In genomic region chr6:50956014-50956413, GRCh38 we compare ENCODE assay signal across 37 cellular contexts.
DNase-seq lines count a peak whose midpoint lies in the region; ATAC-seq, FAIRE-seq and TF ChIP-seq lines count a peak whose summit lies in the region.
"Had no signal": no experiment of that assay in that cellular context is flagged by ENCODE, and none has a peak within 500 bp of the region (broad histone marks: within the 10 kb centered on the region; RNA-seq: fewer than 3 reads in every experiment).

No MANE protein-coding gene starts in this region.

- DNase-seq in OCI-M1 (lab: John Stamatoyannopoulos, UW) (peak; percentile 38), K562 (ENCODE audit: extremely low read depth in 1 of 4, low spot score in 3 of 4) (peak in 2 of 4 experiments; percentile 29 to 52), neural progenitor cell (ENCODE audit: low spot score) (no peak), NCI-H1092 (lab: John Stamatoyannopoulos, UW) (no peak)
- no peak for DNase-seq in stimulated activated naive CD8-positive, alpha-beta T cell treated with anti-CD3 and anti-CD28 coated beads, Interleukin-15, Interleukin-2, amounts not matched to agents 100 U/mL and 50 U/mL, for 24 hours
- DNase-seq: 8988T; ACHN; AML-193; BE2C; C1 segment of cervical spinal cord; Caco-2; Calu3; CD4-positive, alpha-beta memory T cell; CD4-positive, alpha-beta T cell; CD4-positive, CD25-positive, alpha-beta regulatory T cell; CD8-positive, alpha-beta memory T cell; CD8-positive, alpha-beta T cell; COR-L47; DMS 273 treated with DMSO at 0.1 percent for 48 hours; DMS153; DMS53; DMS79; DMS79 treated with DMSO at 0.1 percent for 48 hours; DND-41; EL had no signal

- in situ Hi-C loops in K562 (cut with MboI) = no loop called here

- no peaks in the 10 kb centered on the region for H3K27me3 Mint-ChIP-seq in neural progenitor cell (ENCODE audit: insufficient read depth, low read depth)
- H3K27me3 Mint-ChIP-seq: B cell; CD4-positive, alpha-beta memory T cell; CD4-positive, alpha-beta T cell; CD4-positive, CD25-positive, alpha-beta regulatory T cell; CD8-positive, alpha-beta memory T cell had no signal

- TF ChIP-seq EP300 in K562 (IDR thresholded peaks at IDR 0.05; ENCODE audit: low read length) = peak; percentile 44; the same call in 1 of the 2 replicates

- no peaks in the 10 kb centered on the region for H3K27me3 ChIP-seq in OCI-LY1 (ENCODE audit: insufficient read depth, low read length)
- no peaks in the 10 kb centered on the region for H3K27me3 ChIP-seq in K562 (ENCODE audit: control insufficient read depth in 2 of 2, insufficient read depth in 2 of 2, low read length in 2 of 2)
- H3K27me3 ChIP-seq in neural progenitor cell = no peaks in the 10 kb centered on the region
- H3K27me3 ChIP-seq: BE2C; BLaER1; BLaER1 treated with 17β-estradiol and CSF1 and Interleukin-3, amounts not matched to agents 10 nM and 100 nM had no signal

- no peak overlapping the region for H3K4me3 Mint-ChIP-seq in neural progenitor cell
- H3K4me3 Mint-ChIP-seq: B cell; CD14-positive monocyte; CD4-positive, alpha-beta memory T cell; CD4-positive, alpha-beta T cell; CD4-positive, CD25-positive, alpha-beta regulatory T cell; CD8-positive, alpha-beta memory T cell; CD8-positive, alpha-beta T cell had no signal

- no peak overlapping the region for H3K27ac ChIP-seq in OCI-LY1 (ENCODE audit: low read depth, low read length, poor library complexity, severe bottlenecking)
- H3K27ac ChIP-seq in K562 (ENCODE audit: extremely low read depth, low read depth, low read length) = peak overlapping the region; percentile 36; the same call in 2 of the 3 replicates
- no peak overlapping the region for H3K27ac ChIP-seq in neural progenitor cell
- H3K27ac ChIP-seq: 22Rv1; A549; BLaER1; BLaER1 treated with 17β-estradiol and CSF1 and Interleukin-3, amounts not matched to agents 10 nM and 100 nM; C4-2B had no signal

- H3K9me1 ChIP-seq in K562 (ENCODE audit: control insufficient read depth, insufficient read depth, low read length) = no peaks in the 10 kb centered on the region

- no peaks in the 10 kb centered on the region for H3K79me2 ChIP-seq in OCI-LY1 (ENCODE audit: insufficient read depth, low read length)
- H3K79me2 ChIP-seq in K562 (ENCODE audit: control insufficient read depth, insufficient read depth, low read length) = no peaks in the 10 kb centered on the region
- no peaks in the 10 kb centered on the region for H3K79me2 ChIP-seq in neural progenitor cell (ENCODE audit: low read depth)

- H3K36me3 ChIP-seq in OCI-LY1 (ENCODE audit: insufficient read depth, low read length) (no peaks in the 10 kb centered on the region), K562 (ENCODE audit: control insufficient read depth, insufficient read depth, low read length) (no peaks in the 10 kb centered on the region), neural progenitor cell (no peaks in the 10 kb centered on the region)
- H3K36me3 ChIP-seq: BE2C; BLaER1; BLaER1 treated with 17β-estradiol and CSF1 and Interleukin-3, amounts not matched to agents 10 nM and 100 nM had no signal

- H3K9me3 ChIP-seq in OCI-LY1 (ENCODE audit: low read length) (no peaks in the 10 kb centered on the region), K562 (replicated peaks; ENCODE audit: control insufficient read depth, insufficient read depth, low read depth, low read length) (no peaks in the 10 kb centered on the region), neural progenitor cell (ENCODE audit: low read depth) (no peaks in the 10 kb centered on the region)
- H3K9me3 ChIP-seq: A549; BE2C; BLaER1; BLaER1 treated with 17β-estradiol and CSF1 and Interleukin-3, amounts not matched to agents 10 nM and 100 nM; Caco-2 had no signal

- peaks cover 34% of the 10 kb centered on the region for H3K4me1 ChIP-seq in OCI-LY1 (ENCODE audit: insufficient read depth, low read length, severe bottlenecking)
- peaks cover 12 to 56% of the 10 kb centered on the region in 2 experiments for H3K4me1 ChIP-seq in K562 (replicated peaks in 1 of 2; ENCODE audit: control insufficient read depth in 2 of 2, insufficient read depth in 2 of 2, low read length in 2 of 2)
- H3K4me1 ChIP-seq in neural progenitor cell = peaks cover 21% of the 10 kb centered on the region
- H3K4me1 ChIP-seq: A549, BE2C, Caco-2 had no signal

- BruUV-seq in K562 (replicated peaks; lab: Mats Ljungman, UMichigan) = no TSS peak

- H2AFZ ChIP-seq in OCI-LY1 (ENCODE audit: low read length) (0 out of 2 replicates have a peak overlapping the region, but pooled peaks have one; percentile 27), K562 (ENCODE audit: low read depth, low read length) (peak overlapping the region; percentile 84), neural progenitor cell (replicated peaks) (peak overlapping the region; percentile 64)

- no peaks in the 10 kb centered on the region for H3K9me2 ChIP-seq in OCI-LY1 (ENCODE audit: low read depth, low read length)

- intact Hi-C loops in K562 (cut with micrococcal nuclease) = no loop called here

- H3K27ac Mint-ChIP-seq in neural progenitor cell = no peak overlapping the region
- H3K27ac Mint-ChIP-seq: B cell; CD14-positive monocyte; CD4-positive, alpha-beta memory T cell; CD4-positive, alpha-beta T cell; CD4-positive, CD25-positive, alpha-beta regulatory T cell; CD8-positive, alpha-beta T cell had no signal

- no peak for ATAC-seq in K562
- no peak for ATAC-seq in stimulated activated naive CD8-positive, alpha-beta T cell treated with anti-CD3 and anti-CD28 coated beads, Interleukin-15, Interleukin-2, amounts not matched to agents 100 U/mL and 50 U/mL, for 24 hours
- no peak for ATAC-seq in GM21447 (IDR thresholded peaks at IDR 0.05; ENCODE audit: unreplicated experiment)
- ATAC-seq in GM21723 (IDR thresholded peaks at IDR 0.05; ENCODE audit: unreplicated experiment) = no peak
- ATAC-seq: A549; CD8-positive, alpha-beta T cell had no signal

- no peaks in the 10 kb centered on the region for H3K9me3 Mint-ChIP-seq in neural progenitor cell
- H3K9me3 Mint-ChIP-seq: CD8-positive, alpha-beta T cell had no signal

- H3F3A ChIP-seq in OCI-LY1 (ENCODE audit: insufficient read depth, low read length) = no peaks in the 10 kb centered on the region
- peaks cover 12% of the 10 kb centered on the region for H3F3A ChIP-seq in neural progenitor cell (ENCODE audit: low read depth)

- no peaks in the 10 kb centered on the region for H3K36me3 Mint-ChIP-seq in neural progenitor cell
- H3K36me3 Mint-ChIP-seq: CD14-positive monocyte; CD4-positive, alpha-beta memory T cell; CD4-positive, CD25-positive, alpha-beta regulatory T cell; CD8-positive, alpha-beta memory T cell; CD8-positive, alpha-beta T cell had no signal

- H3K4me2 ChIP-seq in OCI-LY1 (ENCODE audit: low read length) (no peak overlapping the region), K562 (ENCODE audit: insufficient read depth, low read length) (peak overlapping the region; percentile 7; the same call in 1 of the 2 replicates), neural progenitor cell (no peak overlapping the region)
- H3K4me2 ChIP-seq: A549; BLaER1; BLaER1 treated with 17β-estradiol and CSF1 and Interleukin-3, amounts not matched to agents 10 nM and 100 nM had no signal

- FAIRE-seq in K562 (lab: Jason Lieb, UNC) = no peak
- FAIRE-seq: A204.1, A549, D721Med had no signal

- H3K4me3 ChIP-seq in OCI-LY1 (ENCODE audit: low read depth, low read length, poor library complexity, severe bottlenecking) = no peak overlapping the region
- H3K4me3 ChIP-seq in K562 = no peak overlapping the region
- no peak overlapping the region for H3K4me3 ChIP-seq in neural progenitor cell
- H3K4me3 ChIP-seq: A549; BLaER1; BLaER1 treated with 17β-estradiol and CSF1 and Interleukin-3, amounts not matched to agents 10 nM and 100 nM had no signal

- H3K9ac ChIP-seq in OCI-LY1 (ENCODE audit: low read length) = no peak overlapping the region
- H3K9ac ChIP-seq in K562 (ENCODE audit: insufficient read depth in 1 of 2, low read depth in 2 of 2, low read length in 2 of 2) = peak overlapping the region in 1 of 2 experiments; percentile 32; a peak in 2 of 4 replicates
- no peak overlapping the region for H3K9ac ChIP-seq in neural progenitor cell
- H3K9ac ChIP-seq: BLaER1; BLaER1 treated with 17β-estradiol and CSF1 and Interleukin-3, amounts not matched to agents 10 nM and 100 nM had no signal

- no peak for TF ChIP-seq RAD21 in K562 (CRISPR knock-in tag; conservative IDR thresholded peaks at IDR 0.05 in 1 of 2, IDR thresholded peaks at IDR 0.05 in 1 of 2)

- CTCF ChIA-PET in K562 (lab: Yijun Ruan, JAX; ENCODE audit: low intra/inter-chr PET ratio) = no interaction called here

- POLR2A ChIA-PET in K562 (lab: Yijun Ruan, JAX) = no interaction called here

- H3K4me1 Mint-ChIP-seq in neural progenitor cell = peaks cover 10% of the 10 kb centered on the region
- H3K4me1 Mint-ChIP-seq: B cell; CD14-positive monocyte; CD4-positive, alpha-beta memory T cell; CD4-positive, CD25-positive, alpha-beta regulatory T cell; CD8-positive, alpha-beta memory T cell had no signal

- 29% methylated on average over 6 of the region's 6 CpGs for WGBS in K562 (ENCODE audit: insufficient coverage, low coverage, missing lambda C conversion rate)

- TF ChIP-seq POLR2A in K562 (conservative IDR thresholded peaks at IDR 0.05) = no peak

- no peak for TF ChIP-seq CTCF in OCI-LY1 (IDR thresholded peaks at IDR 0.05; ENCODE audit: low read length)
- no peak for TF ChIP-seq CTCF in K562 (IDR thresholded peaks at IDR 0.05 in 2 of 3, conservative IDR thresholded peaks at IDR 0.05 in 1 of 3; ENCODE audit: insufficient read depth in 2 of 3, low read depth in 1 of 3, low read length in 3 of 3)
- TF ChIP-seq CTCF in neural progenitor cell (IDR thresholded peaks at IDR 0.05) = no peak

- H4K20me1 ChIP-seq in OCI-LY1 (ENCODE audit: insufficient read depth, low read length) (no peaks in the 10 kb centered on the region), K562 (replicated peaks; ENCODE audit: control insufficient read depth, insufficient read depth, low read length) (no peaks in the 10 kb centered on the region), neural progenitor cell (ENCODE audit: low read depth) (no peaks in the 10 kb centered on the region)
- H4K20me1 ChIP-seq: BLaER1; BLaER1 treated with 17β-estradiol and CSF1 and Interleukin-3, amounts not matched to agents 10 nM and 100 nM had no signal

Comparison
In these comparisons a context has a peak if more than half of its experiments do, and no peak if none do; other contexts are left out.
1. H2AFZ ChIP-seq: peak in every context shown above with its lines; median percentile 84 in K562; 64 in neural progenitor cell; 27 in OCI-LY1.